In genomic region chr11:26286472-26287066, GRCh38 we compare ENCODE assay signal across 8 cellular contexts. TPM values are rescaled to one million over a fixed set of nuclear protein-coding genes. Genes with fewer than 3 reads are reported as not detected.
A peak's percentile ranks its signal among the peaks of the same experiment; 100 is the strongest.
DNase-seq lines count a peak whose midpoint lies in the region; ATAC-seq and TF ChIP-seq lines count a peak whose summit lies in the region.

No MANE protein-coding gene starts in this region.

- ATAC-seq in GM18868 (IDR thresholded peaks at IDR 0.05; ENCODE audit: unreplicated experiment) (peak; percentile 55), GM21619 (IDR thresholded peaks at IDR 0.05; ENCODE audit: unreplicated experiment) (no peak)

- peak; percentile 74 for TF ChIP-seq CTCF in 22Rv1 (IDR thresholded peaks at IDR 0.05)
- peak; percentile 63 for TF ChIP-seq CTCF in epithelial cell of proximal tubule (conservative IDR thresholded peaks at IDR 0.05; ENCODE audit: low read depth, low read length)

- in situ Hi-C loops in G401 (cut with HindIII; ENCODE audit: low sequenced_read_pairs), result no loop called here

- no peak overlapping the region for H3K4me3 ChIP-seq in epithelial cell of proximal tubule (ENCODE audit: low read depth, low read length)

- H3K27ac ChIP-seq in 22Rv1, result no peak overlapping the region

- peak; percentile 41 for DNase-seq in NCI-H2171 (lab: John Stamatoyannopoulos, UW)
- no peak for DNase-seq in epithelial cell of proximal tubule (ENCODE audit: low read depth)
- no peak for DNase-seq in G401 (ENCODE audit: low spot score)
- no peak for DNase-seq in NCI-H345 treated with DMSO at 0.1 percent for 48 hours (lab: John Stamatoyannopoulos, UW; ENCODE audit: unreplicated experiment)
- DNase-seq in activated CD4-positive, alpha-beta T cell treated with anti-CD3 and anti-CD28 coated beads, Interleukin-2, amount 50 U/mL, for 1 hour, result no peak

RNA-seq across cellular contexts. Expression of gene ANO3, which starts 45.4 kb away (rescaled TPM):
- not detected in 2 replicates for total RNA-seq in epithelial cell of proximal tubule
- not detected in 2 replicates for total RNA-seq in G401 (2014; rRNA removed; shearing (Covaris generic))
